Comparison of ENCODE assay signal across 8 cellular contexts in the genomic region with DNA sequence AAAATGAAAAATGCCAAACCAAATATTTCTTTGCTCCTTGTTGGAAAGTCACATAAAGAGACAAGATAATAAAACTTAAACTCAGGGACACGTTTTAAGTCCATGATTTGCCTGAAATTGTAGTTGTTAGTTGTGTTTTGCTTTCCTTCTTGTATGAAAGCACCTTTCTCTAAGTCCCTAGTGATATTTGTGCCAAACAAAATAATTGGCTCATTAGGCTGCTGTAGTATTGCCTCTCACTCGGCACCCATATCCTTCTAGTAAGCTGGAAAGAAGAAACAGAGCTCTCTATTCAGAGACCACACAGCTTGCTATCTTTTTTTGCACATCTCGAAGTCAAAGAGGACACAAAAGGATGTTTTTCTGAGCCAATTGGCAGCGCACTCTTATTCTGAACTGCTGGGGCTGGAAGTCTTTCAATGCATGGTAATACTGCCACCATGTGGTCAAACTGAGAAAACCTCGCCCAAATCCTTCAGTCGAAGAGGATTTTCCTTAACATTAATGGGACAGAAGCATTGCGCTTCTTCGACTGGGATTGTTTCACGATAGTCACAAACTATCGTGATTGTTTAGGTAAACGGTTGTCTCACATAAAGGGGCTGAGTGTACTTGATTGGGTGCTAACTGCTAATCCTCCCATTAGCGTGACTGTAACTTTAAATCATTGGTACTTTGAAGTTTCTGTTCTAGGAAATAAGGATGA.
DNase-seq lines count a peak whose midpoint lies in the region; ATAC-seq, FAIRE-seq and TF ChIP-seq lines count a peak whose summit lies in the region.

No MANE protein-coding gene starts in this region.

- no peak overlapping the region for H3K27ac Mint-ChIP-seq in naive thymus-derived CD8-positive, alpha-beta T cell

- H3K4me1 Mint-ChIP-seq in naive thymus-derived CD8-positive, alpha-beta T cell: peaks cover 3 to 6% (median 3%) of the 10 kb centered on the region in 4 donors

- peak; percentile 89 for TF ChIP-seq CTCF in D721Med (IDR thresholded peaks at IDR 0.05; ENCODE audit: insufficient read depth, missing control alignments)

- H3K9me3 Mint-ChIP-seq in naive thymus-derived CD8-positive, alpha-beta T cell: no peaks in the 10 kb centered on the region

- peak; percentile 87 for ATAC-seq in GM21360 (IDR thresholded peaks at IDR 0.05; ENCODE audit: unreplicated experiment)
- peak; percentile 52 to 62 for ATAC-seq in naive thymus-derived CD8-positive, alpha-beta T cell

- no peak overlapping the region for H3K27ac ChIP-seq in epithelial cell of prostate
- no peak overlapping the region for H3K27ac ChIP-seq in substantia nigra (ENCODE audit: low read depth, low read length, poor library complexity, severe bottlenecking)

- no peaks in the 10 kb centered on the region for H3K36me3 Mint-ChIP-seq in naive thymus-derived CD8-positive, alpha-beta T cell

- peaks cover 13 to 41% (median 21%) of the 10 kb centered on the region in 5 donors for H3K27me3 Mint-ChIP-seq in naive thymus-derived CD8-positive, alpha-beta T cell

- DNase-seq in D721Med (ENCODE audit: insufficient read length, low spot score) (peak; percentile 32), HT-29 (ENCODE audit: low spot score) (peak; percentile 85), NOMO-1 treated with DMSO at 0.1 percent for 48 hours (lab: John Stamatoyannopoulos, UW; ENCODE audit: unreplicated experiment) (peak; percentile 8), epithelial cell of prostate (ENCODE audit: low read depth, low spot score) (peak; percentile 18), substantia nigra (lab: John Stamatoyannopoulos, UW) (peak in 45 of 49 donors; percentile 2 to 83 (median 49))
- peak; percentile 7 for DNase-seq in activated CD8-positive, alpha-beta memory T cell treated with anti-CD3 and anti-CD28 coated beads, Interleukin-2, amount 50 U/mL, for 24 hours (ENCODE audit: extremely low read depth)
- DNase-seq in naive thymus-derived CD8-positive, alpha-beta T cell: peak in 9 of 10 donors; percentile 16 to 66 (median 49)

- no peak overlapping the region for H3K4me3 Mint-ChIP-seq in naive thymus-derived CD8-positive, alpha-beta T cell

- peak; percentile 88 for FAIRE-seq in D721Med (lab: Jason Lieb, UNC)

- POLR2A ChIA-PET in naive thymus-derived CD8-positive, alpha-beta T cell (lab: Charles Lee): no interaction called here

Comparison
In these comparisons a context has a peak if more than half of its experiments do, and no peak if none do; other contexts are left out.
1. DNase-seq: peak in every context shown above with its lines; median percentile 85 in HT-29; 49 in naive thymus-derived CD8-positive, alpha-beta T cell; 49 in substantia nigra; 32 in D721Med; 18 in epithelial cell of prostate; 8 in NOMO-1 treated with DMSO at 0.1 percent for 48 hours; 7 in activated CD8-positive, alpha-beta memory T cell treated with anti-CD3 and anti-CD28 coated beads, Interleukin-2, amount 50 U/mL, for 24 hours.